8 cellular contexts compared by ENCODE assay signal in the genomic region with DNA sequence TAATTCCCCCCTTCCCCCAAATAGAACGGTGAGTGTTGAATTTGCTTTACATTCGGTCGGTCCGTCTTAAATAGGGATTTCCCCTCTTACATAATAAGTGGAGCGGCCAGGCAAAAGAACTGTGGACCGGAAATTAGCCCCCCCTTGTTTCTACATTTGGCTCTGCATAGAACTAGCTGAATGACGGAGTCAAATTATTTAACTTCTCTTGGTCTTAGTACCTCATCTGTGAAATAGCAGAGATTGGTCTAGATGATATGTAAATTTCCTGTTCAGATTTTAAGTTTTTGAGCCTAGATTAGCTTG. TPM values are rescaled to one million over a fixed set of nuclear protein-coding genes. Genes with fewer than 3 reads are reported as not detected.
DNase-seq lines count a peak whose midpoint lies in the region; ATAC-seq, FAIRE-seq and TF ChIP-seq lines count a peak whose summit lies in the region.

No MANE protein-coding gene starts in this region.

- FAIRE-seq in astrocyte (lab: Jason Lieb, UNC), result no peak

- DNase-seq in astrocyte (ENCODE audit: low read depth) (peak; percentile 49), NCI-H1436 (lab: John Stamatoyannopoulos, UW) (no peak), NCI-H446 treated with DMSO at 0.1 percent for 48 hours (lab: John Stamatoyannopoulos, UW) (no peak), NCI-H2171 (lab: John Stamatoyannopoulos, UW) (no peak)

- H3K27ac ChIP-seq in astrocyte (ENCODE audit: low read depth, low read length) (no peak overlapping the region), liver (ENCODE audit: low read depth in 1 of 2, low read length in 2 of 2) (peak overlapping the region; percentile 62 to 72)

- H3K9me3 ChIP-seq in astrocyte (ENCODE audit: insufficient read depth, low read depth, low read length) (no peaks in the 10 kb centered on the region), liver (ENCODE audit: control insufficient read depth in 4 of 4, low read length in 3 of 4) (no peaks in the 10 kb centered on the region)

- no peaks in the 10 kb centered on the region for H3K36me3 Mint-ChIP-seq in astrocyte (ENCODE audit: low read depth, unreplicated experiment)

- peaks cover 14% of the 10 kb centered on the region for H3K4me1 Mint-ChIP-seq in astrocyte (ENCODE audit: low read depth, unreplicated experiment)

- peak overlapping the region; percentile 95 for H3K27ac Mint-ChIP-seq in astrocyte (ENCODE audit: unreplicated experiment)

- H3K27me3 Mint-ChIP-seq in astrocyte (ENCODE audit: low read depth, unreplicated experiment), result no peaks in the 10 kb centered on the region

- H3K4me3 Mint-ChIP-seq in astrocyte (ENCODE audit: unreplicated experiment), result peak overlapping the region; percentile 95

- H3K36me3 ChIP-seq in astrocyte (ENCODE audit: insufficient read depth, low read length) (no peaks in the 10 kb centered on the region), liver (ENCODE audit: control insufficient read depth in 4 of 4, insufficient read depth in 3 of 4, low read depth in 1 of 4, low read length in 3 of 4) (no peaks in the 10 kb centered on the region)

- H3K4me3 ChIP-seq in astrocyte (ENCODE audit: insufficient read depth, low read depth, low read length), result peak overlapping the region; percentile 82
- peak overlapping the region; percentile 50 to 62 (median 60) for H3K4me3 ChIP-seq in liver (ENCODE audit: low read depth in 1 of 3, low read length in 3 of 3)

- ATAC-seq in GM18520 (IDR thresholded peaks at IDR 0.05; ENCODE audit: unreplicated experiment) (peak; percentile 49), HG02759 (IDR thresholded peaks at IDR 0.05; ENCODE audit: unreplicated experiment) (peak; percentile 50), GM21737 (IDR thresholded peaks at IDR 0.05; ENCODE audit: unreplicated experiment) (no peak)

- peak overlapping the region; percentile 100 for H3K4me2 ChIP-seq in astrocyte (ENCODE audit: low read length)

- TF ChIP-seq RAD21 in liver (IDR thresholded peaks at IDR 0.05), result no peak

- H3K4me1 ChIP-seq in astrocyte (ENCODE audit: insufficient read depth, low read length) (peaks cover 7% of the 10 kb centered on the region), liver (ENCODE audit: control insufficient read depth in 4 of 4, insufficient read depth in 4 of 4, low read length in 3 of 4) (peaks cover 3 to 19% (median 10%) of the 10 kb centered on the region in 4 donors)

- no peak for TF ChIP-seq CTCF in astrocyte (IDR thresholded peaks at IDR 0.05; ENCODE audit: insufficient read depth, low read depth, low read length)
- no peak for TF ChIP-seq CTCF in liver (IDR thresholded peaks at IDR 0.05; ENCODE audit: low read depth, low read length, missing input control)

- no peaks in the 10 kb centered on the region for H3K79me2 ChIP-seq in astrocyte (ENCODE audit: insufficient read depth, low read length)

- H3K9ac ChIP-seq in astrocyte (ENCODE audit: low read length) (peak overlapping the region; percentile 49), liver (ENCODE audit: low read depth in 1 of 2, low read length in 2 of 2) (no peak overlapping the region)

- no peaks in the 10 kb centered on the region for H3K9me3 Mint-ChIP-seq in astrocyte (ENCODE audit: unreplicated experiment)

- peak overlapping the region; percentile 96 for H2AFZ ChIP-seq in astrocyte (ENCODE audit: low read depth, low read length)

- H3K27me3 ChIP-seq in astrocyte (ENCODE audit: insufficient read depth, low read length), result no peaks in the 10 kb centered on the region
- no peaks in the 10 kb centered on the region for H3K27me3 ChIP-seq in liver (ENCODE audit: control insufficient read depth in 4 of 4, insufficient read depth in 4 of 4, low read length in 3 of 4)

- H4K20me1 ChIP-seq in astrocyte (ENCODE audit: insufficient read depth, low read length), result no peaks in the 10 kb centered on the region

- WGBS in liver, result 21% methylated on average over 7 of the region's 7 CpGs

TF ChIP-seq in liver, 16 proteins besides CTCF, POLR2A, EP300 and RAD21:
- TF ChIP-seq, protein P1, sequence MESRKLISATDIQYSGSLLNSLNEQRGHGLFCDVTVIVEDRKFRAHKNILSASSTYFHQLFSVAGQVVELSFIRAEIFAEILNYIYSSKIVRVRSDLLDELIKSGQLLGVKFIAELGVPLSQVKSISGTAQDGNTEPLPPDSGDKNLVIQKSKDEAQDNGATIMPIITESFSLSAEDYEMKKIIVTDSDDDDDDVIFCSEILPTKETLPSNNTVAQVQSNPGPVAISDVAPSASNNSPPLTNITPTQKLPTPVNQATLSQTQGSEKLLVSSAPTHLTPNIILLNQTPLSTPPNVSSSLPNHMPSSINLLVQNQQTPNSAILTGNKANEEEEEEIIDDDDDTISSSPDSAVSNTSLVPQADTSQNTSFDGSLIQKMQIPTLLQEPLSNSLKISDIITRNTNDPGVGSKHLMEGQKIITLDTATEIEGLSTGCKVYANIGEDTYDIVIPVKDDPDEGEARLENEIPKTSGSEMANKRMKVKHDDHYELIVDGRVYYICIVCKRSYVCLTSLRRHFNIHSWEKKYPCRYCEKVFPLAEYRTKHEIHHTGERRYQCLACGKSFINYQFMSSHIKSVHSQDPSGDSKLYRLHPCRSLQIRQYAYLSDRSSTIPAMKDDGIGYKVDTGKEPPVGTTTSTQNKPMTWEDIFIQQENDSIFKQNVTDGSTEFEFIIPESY (IDR thresholded peaks at IDR 0.05), result no peak
- TF ChIP-seq RXRA (IDR thresholded peaks at IDR 0.05) (no peak), TAF1 (conservative IDR thresholded peaks at IDR 0.05) (no peak), SP1 (IDR thresholded peaks at IDR 0.05) (no peak), HNF4A (conservative IDR thresholded peaks at IDR 0.05) (peak in 1 of 2 donors; percentile 28), JUND (IDR thresholded peaks at IDR 0.05) (no peak), REST (IDR thresholded peaks at IDR 0.05) (no peak), GABPA (IDR thresholded peaks at IDR 0.05 in 1 of 2, conservative IDR thresholded peaks at IDR 0.05 in 1 of 2) (peak in 1 of 2 donors; percentile 62), EGR1 (IDR thresholded peaks at IDR 0.05; ENCODE audit: low read depth in 2 of 2) (no peak)

RNA-seq across cellular contexts. Expression of gene SPATA18, which starts 1.3 kb away (rescaled TPM):
- 19.0 and 20.7 TPM in 2 replicates for total RNA-seq in astrocyte
- 1 to 10 TPM in 1 of 2 donors, under 1 TPM in 1; 0.28 to 1.1 TPM for total RNA-seq in liver
- under 1 TPM; 0.03 to 0.52 TPM for polyA plus RNA-seq in liver

RNA-seq across cellular contexts. Expression of gene SGCB, which starts 14.3 kb away (rescaled TPM):
- 75.6 and 81.1 TPM in 2 replicates for total RNA-seq in astrocyte
- 1 to 10 TPM; 2.0 to 5.4 TPM for total RNA-seq in liver
- polyA plus RNA-seq in liver, result 1 to 10 TPM; 2.1 to 4.6 TPM

RNA-seq across cellular contexts. Expression of gene LRRC66, which starts 32.3 kb away (rescaled TPM):
- 0.32 and 0.50 TPM in 2 replicates for total RNA-seq in astrocyte
- under 1 TPM in 1 of 2 donors, not detected in 1; 0.25 TPM for total RNA-seq in liver
- under 1 TPM in 1 of 2 donors, not detected in 1; 0.05 TPM for polyA plus RNA-seq in liver

Comparison
In these comparisons a context has a peak if more than half of its experiments do, and no peak if none do; other contexts are left out.
1. RNA of gene SGCB, which starts 14.3 kb away (total RNA-seq): 75.6 to 81.1 TPM in astrocyte; 2.0 to 5.4 TPM in liver; every median in the first group is over 10 times any median in the second.